In genomic region chr1:236736761-236737160, GRCh38 we compare ENCODE assay signal across 1 cellular context.
TF ChIP-seq lines count a peak whose summit lies in the region.

No MANE protein-coding gene starts in this region.

TF ChIP-seq in WTC11, 78 proteins besides CTCF, POLR2A, EP300 and RAD21 (continued from another document):
- TF ChIP-seq ATF2 (CRISPR knock-in tag; IDR thresholded peaks at IDR 0.05; ENCODE audit: borderline replicate concordance, low read depth) (no peak), HMGXB4 (CRISPR knock-in tag; IDR thresholded peaks at IDR 0.05) (no peak), CREM (CRISPR knock-in tag; IDR thresholded peaks at IDR 0.05) (no peak), ZNF138 (CRISPR knock-in tag; conservative IDR thresholded peaks at IDR 0.05) (no peak), SMAD3 (CRISPR knock-in tag; IDR thresholded peaks at IDR 0.05; ENCODE audit: borderline replicate concordance) (no peak), TEAD1 (CRISPR knock-in tag; IDR thresholded peaks at IDR 0.05) (no peak), ATF1 (CRISPR knock-in tag; IDR thresholded peaks at IDR 0.05) (no peak), PRRX2 (CRISPR knock-in tag; IDR thresholded peaks at IDR 0.05) (no peak)
- TF ChIP-seq, protein P1, sequence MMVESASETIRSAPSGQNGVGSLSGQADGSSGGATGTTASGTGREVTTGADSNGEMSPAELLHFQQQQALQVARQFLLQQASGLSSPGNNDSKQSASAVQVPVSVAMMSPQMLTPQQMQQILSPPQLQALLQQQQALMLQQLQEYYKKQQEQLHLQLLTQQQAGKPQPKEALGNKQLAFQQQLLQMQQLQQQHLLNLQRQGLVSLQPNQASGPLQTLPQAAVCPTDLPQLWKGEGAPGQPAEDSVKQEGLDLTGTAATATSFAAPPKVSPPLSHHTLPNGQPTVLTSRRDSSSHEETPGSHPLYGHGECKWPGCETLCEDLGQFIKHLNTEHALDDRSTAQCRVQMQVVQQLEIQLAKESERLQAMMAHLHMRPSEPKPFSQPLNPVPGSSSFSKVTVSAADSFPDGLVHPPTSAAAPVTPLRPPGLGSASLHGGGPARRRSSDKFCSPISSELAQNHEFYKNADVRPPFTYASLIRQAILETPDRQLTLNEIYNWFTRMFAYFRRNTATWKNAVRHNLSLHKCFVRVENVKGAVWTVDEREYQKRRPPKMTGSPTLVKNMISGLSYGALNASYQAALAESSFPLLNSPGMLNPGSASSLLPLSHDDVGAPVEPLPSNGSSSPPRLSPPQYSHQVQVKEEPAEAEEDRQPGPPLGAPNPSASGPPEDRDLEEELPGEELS (CRISPR knock-in tag; IDR thresholded peaks at IDR 0.05): no peak
- TF ChIP-seq, protein P2, sequence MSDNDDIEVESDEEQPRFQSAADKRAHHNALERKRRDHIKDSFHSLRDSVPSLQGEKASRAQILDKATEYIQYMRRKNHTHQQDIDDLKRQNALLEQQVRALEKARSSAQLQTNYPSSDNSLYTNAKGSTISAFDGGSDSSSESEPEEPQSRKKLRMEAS (CRISPR knock-in tag; IDR thresholded peaks at IDR 0.05): no peak
